Comparison of ENCODE assay signal across 1 cellular context in genomic region chr6:42166444-42167141, GRCh38.
TF ChIP-seq lines count a peak whose summit lies in the region.

No MANE protein-coding gene starts in this region.

TF ChIP-seq in HepG2, 621 proteins besides CTCF, POLR2A, EP300 and RAD21 (continues in another document):
- TF ChIP-seq CREBL2 (CRISPR knock-in tag; IDR thresholded peaks at IDR 0.05; ENCODE audit: borderline replicate concordance) (no peak), FOXM1 (CRISPR knock-in tag; IDR thresholded peaks at IDR 0.05) (no peak), SPEN (CRISPR knock-in tag; IDR thresholded peaks at IDR 0.05; ENCODE audit: low read depth) (no peak), GATAD1 (CRISPR knock-in tag; IDR thresholded peaks at IDR 0.05) (peak; percentile 48; the same call in 1 of the 2 replicates), ZNF180 (CRISPR knock-in tag; IDR thresholded peaks at IDR 0.05; ENCODE audit: borderline replicate concordance, low read depth) (no peak), ZNF460 (CRISPR knock-in tag; IDR thresholded peaks at IDR 0.05; ENCODE audit: borderline replicate concordance) (no peak), ZNF576 (CRISPR knock-in tag; IDR thresholded peaks at IDR 0.05) (0 out of 2 replicates have a peak, but pooled peaks have one; percentile 19), ZNF24 (IDR thresholded peaks at IDR 0.05) (0 out of 2 replicates have a peak, but pooled peaks have one; percentile 15), ETV6 (CRISPR knock-in tag; conservative IDR thresholded peaks at IDR 0.05) (no peak), ZNF788 (CRISPR knock-in tag; IDR thresholded peaks at IDR 0.05; ENCODE audit: borderline replicate concordance) (peak; percentile 48; the same call in 1 of the 2 replicates), RXRB (CRISPR knock-in tag; IDR thresholded peaks at IDR 0.05; ENCODE audit: borderline replicate concordance) (peak; percentile 39; the same call in 1 of the 2 replicates), TFE3 (CRISPR knock-in tag; IDR thresholded peaks at IDR 0.05) (no peak), ZNF687 (CRISPR knock-in tag; IDR thresholded peaks at IDR 0.05) (peak; percentile 51), PHF20 (CRISPR knock-in tag; IDR thresholded peaks at IDR 0.05) (no peak), ARNT2 (CRISPR knock-in tag; IDR thresholded peaks at IDR 0.05; ENCODE audit: low read depth) (no peak), SMC3 (IDR thresholded peaks at IDR 0.05; ENCODE audit: low read length) (peak; percentile 90), ZNF768 (CRISPR knock-in tag; IDR thresholded peaks at IDR 0.05) (peak; percentile 78), NFKBIZ (CRISPR knock-in tag; IDR thresholded peaks at IDR 0.05) (0 out of 2 replicates have a peak, but pooled peaks have one; percentile 39), TARDBP (CRISPR knock-in tag; IDR thresholded peaks at IDR 0.05) (no peak), MAZ (IDR thresholded peaks at IDR 0.05; ENCODE audit: borderline replicate concordance, low read depth, low read length) (peak; percentile 52; the same call in 1 of the 2 replicates), MAZ (CRISPR knock-in tag; IDR thresholded peaks at IDR 0.05; ENCODE audit: low read depth) (peak; percentile 26; the same call in 1 of the 2 replicates), ZNF777 (CRISPR knock-in tag; IDR thresholded peaks at IDR 0.05) (no peak), PAXIP1 (CRISPR knock-in tag; conservative IDR thresholded peaks at IDR 0.05) (no peak), ARID2 (CRISPR knock-in tag; IDR thresholded peaks at IDR 0.05; ENCODE audit: borderline replicate concordance) (no peak), U2AF1 (optimal IDR thresholded peaks at IDR 0.05; ENCODE audit: low read depth, low read length) (no peak), HOMEZ (CRISPR knock-in tag; IDR thresholded peaks at IDR 0.05; ENCODE audit: low read depth) (0 out of 2 replicates have a peak, but pooled peaks have one; percentile 22), FOSL2 (CRISPR knock-in tag; IDR thresholded peaks at IDR 0.05) (peak; percentile 13), ZNF674 (CRISPR knock-in tag; IDR thresholded peaks at IDR 0.05; ENCODE audit: low read depth) (no peak), ZBED4 (CRISPR knock-in tag; IDR thresholded peaks at IDR 0.05; ENCODE audit: borderline replicate concordance) (peak; percentile 21; the same call in 1 of the 2 replicates), ZNF670 (CRISPR knock-in tag; IDR thresholded peaks at IDR 0.05; ENCODE audit: borderline replicate concordance) (no peak), POGZ (CRISPR knock-in tag; IDR thresholded peaks at IDR 0.05) (0 out of 2 replicates have a peak, but pooled peaks have one; percentile 29), TBX2 (CRISPR knock-in tag; IDR thresholded peaks at IDR 0.05; ENCODE audit: borderline replicate concordance) (peak; percentile 33; the same call in 1 of the 2 replicates), ZFP36 (IDR thresholded peaks at IDR 0.05; ENCODE audit: borderline replicate concordance, low read depth, low read length, partially characterized antibody) (peak; percentile 23), SOX6 (IDR thresholded peaks at IDR 0.05) (no peak), SOX6 (CRISPR knock-in tag; IDR thresholded peaks at IDR 0.05) (peak; percentile 67), YEATS2 (CRISPR knock-in tag; IDR thresholded peaks at IDR 0.05; ENCODE audit: borderline replicate concordance) (peak; percentile 58; the same call in 1 of the 2 replicates), IRF9 (CRISPR knock-in tag; IDR thresholded peaks at IDR 0.05; ENCODE audit: borderline replicate concordance) (no peak), ERF (CRISPR knock-in tag; IDR thresholded peaks at IDR 0.05) (peak; percentile 56; the same call in 1 of the 2 replicates), UBTF (CRISPR knock-in tag; IDR thresholded peaks at IDR 0.05) (no peak)
